8 cellular contexts compared by ENCODE assay signal in the genomic region with DNA sequence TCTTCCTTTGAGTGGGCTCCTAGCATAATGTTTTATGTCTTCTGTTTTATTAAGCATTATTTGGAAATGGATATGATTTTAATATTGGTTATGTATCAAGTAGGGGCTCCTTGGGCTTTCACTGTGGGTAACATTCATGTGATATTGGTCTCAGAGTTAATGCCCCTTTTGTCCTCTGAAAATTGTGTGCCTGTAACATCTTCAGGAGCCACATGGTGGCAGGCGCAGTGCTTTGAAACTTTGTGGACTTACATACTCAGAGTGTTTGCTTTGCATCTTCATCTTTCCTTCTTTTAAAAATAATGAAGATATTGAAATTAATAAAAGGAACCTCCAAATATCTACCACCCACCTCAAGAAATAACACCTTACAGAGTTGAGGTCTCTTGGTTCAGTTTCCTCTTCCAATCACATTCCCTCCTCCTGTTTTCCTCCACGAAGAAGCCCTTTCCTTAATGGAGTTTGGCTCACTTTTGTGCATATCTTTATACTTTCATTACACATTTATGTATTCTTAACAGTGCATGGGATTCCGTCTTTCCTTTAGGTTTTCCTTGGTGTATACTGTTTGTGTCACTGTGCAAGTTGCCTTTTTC.
DNase-seq lines count a peak whose midpoint lies in the region; ATAC-seq and TF ChIP-seq lines count a peak whose summit lies in the region.

No MANE protein-coding gene starts in this region.

- H3K56ac ChIP-seq in H9 (ENCODE audit: insufficient read length, low read depth, low read length): no peak overlapping the region

- no peak overlapping the region for H3K23ac ChIP-seq in H9 (ENCODE audit: insufficient read length, low read depth, low read length)

- H2BK120ac ChIP-seq in H9 (ENCODE audit: low read depth, low read length, poor library complexity, severe bottlenecking): no peak overlapping the region

- no peak overlapping the region for H2BK12ac ChIP-seq in H9 (ENCODE audit: insufficient read length, low read depth, low read length)

- H3K14ac ChIP-seq in H9 (ENCODE audit: insufficient read depth, low read length): no peak overlapping the region

- H3K27ac Mint-ChIP-seq in H9 (no peak overlapping the region; a peak in 1 of 7 replicates), chondrocyte (ENCODE audit: unreplicated experiment) (peak overlapping the region; percentile 75)

- no peak overlapping the region for H2BK5ac ChIP-seq in H9 (ENCODE audit: insufficient read length, low read length)

- H2AK5ac ChIP-seq in H9 (ENCODE audit: insufficient read length, low read length): no peak overlapping the region

- no peak overlapping the region for H3K4me3 Mint-ChIP-seq in H9
- no peak overlapping the region for H3K4me3 Mint-ChIP-seq in chondrocyte (ENCODE audit: unreplicated experiment)

- DNase-seq in COLO668 (lab: John Stamatoyannopoulos, UW; ENCODE audit: unreplicated experiment): peak; percentile 41
- DNase-seq in H9: no peak
- DNase-seq in SK-MEL-5 (ENCODE audit: low read depth, low spot score): peak; percentile 83
- no peak for DNase-seq in chondrocyte (ENCODE audit: low spot score)
- peak; percentile 74 to 81 for DNase-seq in lung microvascular endothelial cell (ENCODE audit: low read depth in 2 of 2)
- DNase-seq in 8988T: no peak

- H3K27me3 Mint-ChIP-seq in H9 (ENCODE audit: low read depth) (no peaks in the 10 kb centered on the region), chondrocyte (ENCODE audit: low read depth) (no peaks in the 10 kb centered on the region)

- no peak overlapping the region for H3K4me2 ChIP-seq in H9 (ENCODE audit: insufficient read depth, insufficient read length, low read length)

- H3K27me3 ChIP-seq in H9 (ENCODE audit: insufficient read depth, low read length): no peaks in the 10 kb centered on the region

- in situ Hi-C loops in SK-MEL-5 (cut with HindIII; ENCODE audit: low pct_unique_long_range_greater_than_20kb, low sequenced_read_pairs): no loop called here

- peaks cover 1% of the 10 kb centered on the region; the same call in 1 of the 2 replicates for H3K79me2 ChIP-seq in H9 (ENCODE audit: insufficient read depth, low read length)

- H3K9me3 Mint-ChIP-seq in H9: no peaks in the 10 kb centered on the region
- peaks cover 3% of the 10 kb centered on the region for H3K9me3 Mint-ChIP-seq in chondrocyte (ENCODE audit: low read depth)

- no peaks in the 10 kb centered on the region for H3K4me1 ChIP-seq in H9 (ENCODE audit: insufficient read depth, low read length)

- H4K91ac ChIP-seq in H9 (ENCODE audit: insufficient read length, low read depth, low read length): no peak overlapping the region

- TF ChIP-seq CTCF in H9 (conservative IDR thresholded peaks at IDR 0.05) (peak; percentile 72), chondrocyte (IDR thresholded peaks at IDR 0.05) (peak; percentile 84)

- no peaks in the 10 kb centered on the region for H3K23me2 ChIP-seq in H9 (ENCODE audit: insufficient read length, low read depth, low read length, poor library complexity, severe bottlenecking)

- H3K36me3 Mint-ChIP-seq in H9 (ENCODE audit: insufficient read depth in 1 of 3, low read depth in 3 of 3) (no peaks in the 10 kb centered on the region), chondrocyte (ENCODE audit: low read depth) (peaks cover 1% of the 10 kb centered on the region)

- no peak overlapping the region for H3K9ac ChIP-seq in H9 (ENCODE audit: extremely low read depth, insufficient read length, low read length)

- ATAC-seq in HG03139 (IDR thresholded peaks at IDR 0.05; ENCODE audit: unreplicated experiment) (no peak), HG03045 (IDR thresholded peaks at IDR 0.05; ENCODE audit: unreplicated experiment) (no peak)

- no peaks in the 10 kb centered on the region for H4K20me1 ChIP-seq in H9 (ENCODE audit: control insufficient read depth, insufficient read depth, insufficient read length)

- H3K27ac ChIP-seq in H9 (ENCODE audit: insufficient read length, low read depth, low read length): no peak overlapping the region

- H2BK15ac ChIP-seq in H9 (ENCODE audit: low read depth, low read length): no peak overlapping the region

- no peak overlapping the region for H3K4ac ChIP-seq in H9 (ENCODE audit: low read depth, low read length)

- WGBS in H9 (ENCODE audit: extremely low coverage, insufficient read length, low lambda C conversion rate): no CpG with 5 or more reads among the region's 3 CpGs

- no peaks in the 10 kb centered on the region for H3K79me1 ChIP-seq in H9 (ENCODE audit: insufficient read depth, low read depth, low read length, poor library complexity, severe bottlenecking)

- H2BK20ac ChIP-seq in H9 (ENCODE audit: low read depth, low read length, poor library complexity, severe bottlenecking): no peak overlapping the region

- H3T11ph ChIP-seq in H9 (ENCODE audit: low read length): no peak overlapping the region

- H3K18ac ChIP-seq in H9 (ENCODE audit: insufficient read length, low read depth, low read length): no peak overlapping the region

- no peak overlapping the region for H4K5ac ChIP-seq in H9 (ENCODE audit: insufficient read length, low read depth, low read length)

- no peak overlapping the region for H4K8ac ChIP-seq in H9 (replicated peaks; ENCODE audit: insufficient read length, low read depth, low read length)

- no peak overlapping the region for H2AFZ ChIP-seq in H9 (ENCODE audit: low read length)

- no peaks in the 10 kb centered on the region for H3K9me3 ChIP-seq in H9 (ENCODE audit: control insufficient read depth, low read depth, low read length)

- H3K4me1 Mint-ChIP-seq in H9 (peaks cover 17 to 24% of the 10 kb centered on the region in 2 experiments), chondrocyte (ENCODE audit: low read depth) (peaks cover 62% of the 10 kb centered on the region)

Comparison
In these comparisons a context has a peak if more than half of its experiments do, and no peak if none do; other contexts are left out.
1. DNase-seq: peak in COLO668 (single experiment), SK-MEL-5 (single experiment) and lung microvascular endothelial cell (2 of 2); none in H9 (single experiment), chondrocyte (single experiment) and 8988T (single experiment).